7 cellular contexts compared by ENCODE assay signal in genomic region chr1:236502972-236503639, GRCh38. TPM values are rescaled to one million over a fixed set of nuclear protein-coding genes. Genes with fewer than 3 reads are reported as not detected.
DNase-seq lines count a peak whose midpoint lies in the region; ATAC-seq and TF ChIP-seq lines count a peak whose summit lies in the region.

No MANE protein-coding gene starts in this region.

- H3K27me3 ChIP-seq in cardiac muscle cell (no peaks in the 10 kb centered on the region), trophoblast cell (ENCODE audit: insufficient read depth, low read length) (no peaks in the 10 kb centered on the region)

- H3K4me2 ChIP-seq in trophoblast cell (ENCODE audit: low read length) = peak overlapping the region; percentile 45

- H2AFZ ChIP-seq in trophoblast cell (ENCODE audit: insufficient read depth, low read length, poor library complexity) = peak overlapping the region; percentile 51

- peak overlapping the region; percentile 23 for H4K12ac ChIP-seq in trophoblast cell (ENCODE audit: low read depth, low read length)

- H3K36me3 ChIP-seq in cardiac muscle cell = no peaks in the 10 kb centered on the region
- no peaks in the 10 kb centered on the region for H3K36me3 ChIP-seq in trophoblast cell (ENCODE audit: control insufficient read depth in 1 of 2, insufficient read depth in 2 of 2, low read length in 2 of 2)

- no peak for TF ChIP-seq CTCF in cardiac muscle cell (IDR thresholded peaks at IDR 0.05; ENCODE audit: low read depth, low read length)

- H3K27ac ChIP-seq in cardiac muscle cell (no peak overlapping the region), trophoblast cell (ENCODE audit: low read depth, low read length) (peak overlapping the region; percentile 89)

- peak overlapping the region; percentile 86 for H4K8ac ChIP-seq in trophoblast cell (ENCODE audit: low read depth, low read length)

- H3K4me3 ChIP-seq in cardiac muscle cell (no peak overlapping the region), trophoblast cell (ENCODE audit: low read depth, low read length) (no peak overlapping the region)

- peaks cover 4% of the 10 kb centered on the region for H3K79me2 ChIP-seq in trophoblast cell (ENCODE audit: control insufficient read depth, insufficient read depth, low read length, poor library complexity)

- H2AK5ac ChIP-seq in trophoblast cell (ENCODE audit: low read length) = no peak overlapping the region

- H3K27ac Mint-ChIP-seq in activated naive CD8-positive, alpha-beta T cell treated with anti-CD3 and anti-CD28 coated beads for 36 hours = peak overlapping the region; percentile 8

- peak overlapping the region; percentile 92 for H4K91ac ChIP-seq in trophoblast cell (ENCODE audit: low read depth, low read length)

- peak; percentile 87 for DNase-seq in ELR (ENCODE audit: low read depth)
- peak; percentile 64 to 65 for DNase-seq in Kasumi-1 (lab: John Stamatoyannopoulos, UW)
- no peak for DNase-seq in activated naive CD8-positive, alpha-beta T cell treated with anti-CD3 and anti-CD28 coated beads for 36 hours
- peak; percentile 42 to 89 for DNase-seq in cardiac muscle cell (ENCODE audit: low read depth in 1 of 2, low spot score in 1 of 2)
- DNase-seq in trophoblast cell = peak; percentile 81 to 86
- no peak for DNase-seq in stimulated activated CD4-positive, alpha-beta T cell treated with anti-CD3 and anti-CD28 coated beads, Interleukin-2, amount 100 ng/mL, for 48 hours

- peaks cover 5% of the 10 kb centered on the region for H3K27me3 Mint-ChIP-seq in activated naive CD8-positive, alpha-beta T cell treated with anti-CD3 and anti-CD28 coated beads for 36 hours

- H3K79me1 ChIP-seq in trophoblast cell (ENCODE audit: low read length) = peaks cover 8% of the 10 kb centered on the region

- WGBS in trophoblast cell (ENCODE audit: extremely low coverage, insufficient coverage, insufficient read length) = no CpG with 5 or more reads among the region's 15 CpGs

- no peaks in the 10 kb centered on the region for H3K9me3 ChIP-seq in cardiac muscle cell (ENCODE audit: low read depth)
- no peaks in the 10 kb centered on the region for H3K9me3 ChIP-seq in trophoblast cell (ENCODE audit: insufficient read depth, low read depth, low read length)

- H3K14ac ChIP-seq in trophoblast cell (ENCODE audit: low read length) = peak overlapping the region; percentile 74

- no peak overlapping the region for H3K23ac ChIP-seq in trophoblast cell (ENCODE audit: low read length)

- ATAC-seq in HG02759 (IDR thresholded peaks at IDR 0.05; ENCODE audit: unreplicated experiment) = no peak

- H2BK12ac ChIP-seq in trophoblast cell (ENCODE audit: low read length) = peak overlapping the region; percentile 69

- H3K36me3 Mint-ChIP-seq in activated naive CD8-positive, alpha-beta T cell treated with anti-CD3 and anti-CD28 coated beads for 36 hours = no peaks in the 10 kb centered on the region

- H3K4me1 ChIP-seq in cardiac muscle cell (ENCODE audit: low read depth) = no peaks in the 10 kb centered on the region
- peaks cover 5% of the 10 kb centered on the region in 2 experiments for H3K4me1 ChIP-seq in trophoblast cell (ENCODE audit: control insufficient read depth in 1 of 2, insufficient read depth in 2 of 2, low read length in 2 of 2)

- H3K4me3 Mint-ChIP-seq in activated naive CD8-positive, alpha-beta T cell treated with anti-CD3 and anti-CD28 coated beads for 36 hours = peak overlapping the region; percentile 50

- peak overlapping the region; percentile 73 for H2BK5ac ChIP-seq in trophoblast cell (ENCODE audit: low read depth, low read length, poor library complexity)

- H3K18ac ChIP-seq in trophoblast cell (ENCODE audit: low read length) = peak overlapping the region; percentile 63

- peak overlapping the region; percentile 86 for H2BK120ac ChIP-seq in trophoblast cell (ENCODE audit: insufficient read depth, low read length, poor library complexity)

- H3K9ac ChIP-seq in trophoblast cell (ENCODE audit: low read length) = no peak overlapping the region

- peak overlapping the region; percentile 29 for H3K4ac ChIP-seq in trophoblast cell (ENCODE audit: low read depth, low read length)

- H3K4me1 Mint-ChIP-seq in activated naive CD8-positive, alpha-beta T cell treated with anti-CD3 and anti-CD28 coated beads for 36 hours = peaks cover 9% of the 10 kb centered on the region

- no peaks in the 10 kb centered on the region for H3K9me3 Mint-ChIP-seq in activated naive CD8-positive, alpha-beta T cell treated with anti-CD3 and anti-CD28 coated beads for 36 hours

RNA-seq across cellular contexts. Expression of gene LGALS8, which starts 20.7 kb away (rescaled TPM):
- total RNA-seq in activated naive CD8-positive, alpha-beta T cell treated with anti-CD3 and anti-CD28 coated beads for 36 hours = 10 to 100 TPM; 69.0 to 76.6 TPM
- total RNA-seq in cardiac muscle cell = 14.4 TPM in 2 replicates
- 14.2 and 19.0 TPM in 2 replicates for polyA plus RNA-seq in cardiac muscle cell
- 27.6 and 27.8 TPM in 2 replicates for polyA plus RNA-seq in trophoblast cell (2013)

Comparison
In these comparisons a context has a peak if more than half of its experiments do, and no peak if none do; other contexts are left out.
1. DNase-seq: peak in ELR (single experiment), Kasumi-1 (2 of 2), cardiac muscle cell (2 of 2) and trophoblast cell (2 of 2); none in activated naive CD8-positive, alpha-beta T cell treated with anti-CD3 and anti-CD28 coated beads for 36 hours (single experiment) and stimulated activated CD4-positive, alpha-beta T cell treated with anti-CD3 and anti-CD28 coated beads, Interleukin-2, amount 100 ng/mL, for 48 hours (0 of 2).